33 cellular contexts compared by ENCODE assay signal in the genomic region with DNA sequence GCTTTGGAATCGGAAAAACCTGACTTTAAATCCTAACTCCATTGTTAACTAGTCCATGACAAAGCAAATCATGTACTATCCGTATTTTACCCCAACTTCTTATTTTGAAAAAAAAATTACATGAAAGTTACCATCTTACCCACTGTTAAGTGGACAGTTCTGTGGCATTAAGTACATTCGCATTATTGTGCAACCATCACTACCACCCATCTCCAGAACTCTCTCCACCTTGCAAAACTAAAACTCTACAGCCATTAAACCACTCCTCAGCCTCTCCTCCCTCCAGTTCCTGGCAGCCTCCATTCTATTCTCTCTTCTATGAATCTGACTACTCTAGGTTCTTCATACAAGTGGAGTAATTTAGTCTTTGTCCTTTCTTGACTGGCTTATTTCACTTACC.
"Had no signal": no experiment of that assay in that cellular context is flagged by ENCODE, and none has a peak within 500 bp of the region (broad histone marks: within the 10 kb centered on the region; RNA-seq: fewer than 3 reads in every experiment).

No MANE protein-coding gene starts in this region.

- H2AFZ ChIP-seq: PC-9 had no signal

- H3K4me1 ChIP-seq: SJCRH30 had no signal

- H3K4me1 Mint-ChIP-seq: activated T-helper 17 cell treated with anti-CD3 and anti-CD28 coated beads, Interleukin-2, amount 50 U/mL, for 72 hours had no signal

- H3K27ac Mint-ChIP-seq: activated CD4-positive, alpha-beta T cell treated with anti-CD3 and anti-CD28 coated beads, Interleukin-2, amount 10 ng/mL, durations not matched to agents 24 days and 14 days; activated CD8-positive, alpha-beta T cell treated with anti-CD3 and anti-CD28 coated beads for 36 hours; activated naive CD8-positive, alpha-beta T cell treated with anti-CD3 and anti-CD28 coated beads for 36 hours; activated T-cell treated with anti-CD3 and anti-CD28 coated beads, Interleukin-2, amount 50 U/mL, for 72 hours; activated T-helper 17 cell treated with anti-CD3 and anti-CD28 coated beads, Interleukin-2, amount 50 U/mL, for 72 hours; T-helper 2 cell treated with Interferon-gamma antibody and Interleukin-4, amounts not matched to agents 5 μg/mL and 100 μg/mL, for 36 hours had no signal

- H3K27me3 ChIP-seq: brain microvascular endothelial cell, SJCRH30 had no signal

- H3K9ac ChIP-seq: KMS-11 had no signal

- ATAC-seq: activated CD8-positive, alpha-beta T cell treated with anti-CD3 and anti-CD28 coated beads for 36 hours; activated T-cell treated with anti-CD3 and anti-CD28 coated beads, Interleukin-2, amount 50 U/mL, for 72 hours; activated T-helper 17 cell treated with anti-CD3 and anti-CD28 coated beads, Interleukin-2, amount 50 U/mL, for 72 hours had no signal

- H3K4me3 ChIP-seq: PC-9, SJCRH30, SK-N-MC had no signal

- H3K4me3 Mint-ChIP-seq: activated CD4-positive, alpha-beta T cell treated with anti-CD3 and anti-CD28 coated beads, Interleukin-2, amount 10 ng/mL, durations not matched to agents 24 days and 14 days; activated CD8-positive, alpha-beta T cell treated with anti-CD3 and anti-CD28 coated beads for 36 hours; activated naive CD8-positive, alpha-beta T cell treated with anti-CD3 and anti-CD28 coated beads for 36 hours; activated T-cell treated with anti-CD3 and anti-CD28 coated beads, Interleukin-2, amount 50 U/mL, for 72 hours; activated T-helper 17 cell treated with anti-CD3 and anti-CD28 coated beads, Interleukin-2, amount 50 U/mL, for 72 hours; T-helper 2 cell treated with Interferon-gamma antibody and Interleukin-4, amounts not matched to agents 5 μg/mL and 100 μg/mL, for 36 hours had no signal

- FAIRE-seq: TTC549 had no signal

- H3K9me3 ChIP-seq: SJCRH30 had no signal

- H3K36me3 ChIP-seq: brain microvascular endothelial cell, SJCRH30 had no signal

- H3K9me3 Mint-ChIP-seq: activated CD4-positive, alpha-beta T cell treated with anti-CD3 and anti-CD28 coated beads, Interleukin-2, amount 10 ng/mL, durations not matched to agents 24 days and 14 days; activated CD8-positive, alpha-beta T cell treated with anti-CD3 and anti-CD28 coated beads for 36 hours; activated naive CD8-positive, alpha-beta T cell treated with anti-CD3 and anti-CD28 coated beads for 36 hours; activated T-helper 17 cell treated with anti-CD3 and anti-CD28 coated beads, Interleukin-2, amount 50 U/mL, for 72 hours; T-helper 2 cell treated with Interferon-gamma antibody and Interleukin-4, amounts not matched to agents 5 μg/mL and 100 μg/mL, for 36 hours had no signal

- H3K4me2 ChIP-seq: KMS-11, PC-9 had no signal

- H3K36me3 Mint-ChIP-seq: activated naive CD8-positive, alpha-beta T cell treated with anti-CD3 and anti-CD28 coated beads for 36 hours had no signal

- H3K27ac ChIP-seq: brain microvascular endothelial cell, KMS-11, PC-9, SJCRH30, SK-N-MC had no signal

- DNase-seq: activated CD4-positive, alpha-beta T cell treated with anti-CD3 and anti-CD28 coated beads, Interleukin-2, amount 10 ng/mL, durations not matched to agents 24 days and 14 days; activated CD4-positive, alpha-beta T cell treated with anti-CD3 and anti-CD28 coated beads, Interleukin-2, amount 50 U/mL, for 4 hours; activated CD8-positive, alpha-beta T cell treated with anti-CD3 and anti-CD28 coated beads for 36 hours; activated effector memory CD4-positive, alpha-beta T cell treated with anti-CD3 and anti-CD28 coated beads, Interleukin-2, amount 50 U/mL, for 16 hours; activated naive CD4-positive, alpha-beta T cell; activated naive CD4-positive, alpha-beta T cell treated with anti-CD3 and anti-CD28 coated beads, Interleukin-2, amount 50 U/mL, for 16 hours; activated naive CD8-positive, alpha-beta T cell treated with anti-CD3 and anti-CD28 coated beads for 36 hours; activated T-cell treated with anti-CD3 and anti-CD28 coated beads, Interleukin-2, amount 50 U/mL, for 1 hour; activated T-cell treated with anti-CD3 and anti-CD28 coated beads, Interleukin-2, amount 50 U/mL, for 72 hours; amniotic stem cell; aorta; brain microvascular endothelial cell; central memory CD4-positive, alpha-beta T cell; MM.1S; NCI-H1092 treated with DMSO at 0.1 percent for 48 hours; NCI-H1417; NCI-H146; NCI-H187; NCI-H2029 treated with DMSO at 0.1 percent for 48 hours; NCI-H2107; NCI-H2171; NCI-H510A; NCI-H526; NCI-H748 treated with DMSO at 0.1 percent for 48 hours; NK-92 treated with Interleukin-12 subunit alpha and Interleukin-12 subunit beta, amount 100 ng/mL, for 24 hours; PC-9; SHP77; SJCRH30 had no signal
